In genomic region chr17:21125862-21126261, GRCh38 we compare ENCODE assay signal across 8 cellular contexts. TPM values are rescaled to one million over a fixed set of nuclear protein-coding genes. Genes with fewer than 3 reads are reported as not detected.
DNase-seq lines count a peak whose midpoint lies in the region; ATAC-seq and FAIRE-seq lines count a peak whose summit lies in the region.

No MANE protein-coding gene starts in this region.

- peaks cover 27% of the 10 kb centered on the region for H3K4me1 ChIP-seq in CD4-positive, alpha-beta memory T cell (ENCODE audit: insufficient read depth, low read length)
- peaks cover 3 to 4% of the 10 kb centered on the region in 2 donors for H3K4me1 ChIP-seq in neuronal stem cell (ENCODE audit: control insufficient read depth in 2 of 2, insufficient read depth in 1 of 2, low read depth in 1 of 2, low read length in 2 of 2)
- H3K4me1 ChIP-seq in small intestine (ENCODE audit: control insufficient read depth in 2 of 2, insufficient read depth in 1 of 2, low read depth in 1 of 2, low read length in 1 of 2) = peaks cover 0 to 4% of the 10 kb centered on the region in 2 donors

- no peak overlapping the region for H2BK120ac ChIP-seq in neuronal stem cell (ENCODE audit: low read depth, low read length)

- H3K4me3 Mint-ChIP-seq in CD4-positive, alpha-beta memory T cell = peak overlapping the region; percentile 91 to 98 (median 96)

- H3K79me1 ChIP-seq in neuronal stem cell (ENCODE audit: low read depth, low read length) = peaks cover 4% of the 10 kb centered on the region

- H3K4ac ChIP-seq in neuronal stem cell (ENCODE audit: low read length) = no peak overlapping the region

- H4K8ac ChIP-seq in neuronal stem cell (ENCODE audit: low read depth, low read length) = no peak overlapping the region

- no peak overlapping the region for H4K91ac ChIP-seq in neuronal stem cell (ENCODE audit: low read depth, low read length, poor library complexity)

- no peaks in the 10 kb centered on the region for H3K36me3 ChIP-seq in CD4-positive, alpha-beta memory T cell (ENCODE audit: insufficient read depth, low read length)
- no peaks in the 10 kb centered on the region for H3K36me3 ChIP-seq in neuronal stem cell (replicated peaks in 1 of 2; ENCODE audit: control insufficient read depth in 2 of 2, insufficient read depth in 2 of 2, low read length in 2 of 2)
- no peaks in the 10 kb centered on the region for H3K36me3 ChIP-seq in small intestine (ENCODE audit: control insufficient read depth in 2 of 2, insufficient read depth in 2 of 2, low read length in 2 of 2)

- H2AK5ac ChIP-seq in neuronal stem cell (ENCODE audit: low read depth, low read length) = no peak overlapping the region

- H2BK5ac ChIP-seq in neuronal stem cell (ENCODE audit: low read length) = no peak overlapping the region

- no peak overlapping the region for H3K9ac ChIP-seq in neuronal stem cell (ENCODE audit: low read depth, low read length, poor library complexity)

- H3K36me3 Mint-ChIP-seq in CD4-positive, alpha-beta memory T cell = peaks cover 0 to 9% of the 10 kb centered on the region in 2 donors

- peak overlapping the region; percentile 95 to 99 (median 97) for H3K27ac Mint-ChIP-seq in CD4-positive, alpha-beta memory T cell

- H3K9me3 Mint-ChIP-seq in CD4-positive, alpha-beta memory T cell = no peaks in the 10 kb centered on the region

- intact Hi-C loops in CD4-positive, alpha-beta memory T cell (cut with micrococcal nuclease) = loop anchor here (1.0 to 2.0 kb wide), 7 partner anchors 83 to 425 kb away; partner anchors contain the start of genes MAP2K3, TMEM11 and USP22

- WGBS in neuronal stem cell (ENCODE audit: extremely low coverage in 2 of 2, insufficient read length in 2 of 2, insufficient replicate concordance in 1 of 2), 2 donors = no CpG with 5 or more reads among the region's 6 CpGs
- WGBS in small intestine, 3 donors = 49 to 60% (median 53%) methylated on average over 6 of the region's 6 CpGs

- peak overlapping the region; percentile 97 for H2AFZ ChIP-seq in neuronal stem cell (ENCODE audit: low read length)

- no peak overlapping the region for H3K4me2 ChIP-seq in neuronal stem cell (ENCODE audit: insufficient read depth, low read length, poor library complexity, severe bottlenecking)

- H2BK12ac ChIP-seq in neuronal stem cell (ENCODE audit: low read length) = no peak overlapping the region

- H3K23ac ChIP-seq in neuronal stem cell (ENCODE audit: low read depth, low read length, poor library complexity) = no peak overlapping the region

- CTCF ChIA-PET in CD4-positive, alpha-beta memory T cell (lab: Charles Lee; ENCODE audit: partially characterized antibody) = interaction anchor here (1.3 to 1.7 kb wide), 2 partner anchors 8 to 82 kb away, joined by 3 to 5 read pairs; no protein-coding TSS in a partner anchor

- H3K14ac ChIP-seq in neuronal stem cell (ENCODE audit: low read length) = no peak overlapping the region

- POLR2A ChIA-PET in CD4-positive, alpha-beta memory T cell (lab: Charles Lee; ENCODE audit: partially characterized antibody) = interaction anchor here (1.1 to 3.4 kb wide), 4 partner anchors 83 to 161 kb away, joined by 3 to 17 read pairs (median 12); partner anchors contain the start of genes TMEM11 and USP22

- H3K27ac ChIP-seq in CD4-positive, alpha-beta memory T cell (ENCODE audit: low read depth, low read length) = peak overlapping the region; percentile 85
- no peak overlapping the region for H3K27ac ChIP-seq in neuronal stem cell (replicated peaks; ENCODE audit: low read length)
- H3K27ac ChIP-seq in small intestine (ENCODE audit: low read depth in 1 of 2, low read length in 1 of 2) = no peak overlapping the region

- ATAC-seq in HG02571 (IDR thresholded peaks at IDR 0.05; ENCODE audit: unreplicated experiment) (no peak), GM21390 (IDR thresholded peaks at IDR 0.05; ENCODE audit: unreplicated experiment) (no peak)

- H2BK15ac ChIP-seq in neuronal stem cell (ENCODE audit: low read length) = no peak overlapping the region

- H3K4me1 Mint-ChIP-seq in CD4-positive, alpha-beta memory T cell = peaks cover 20 to 42% (median 31%) of the 10 kb centered on the region in 4 donors

- peak; percentile 70 to 90 (median 79) for DNase-seq in CD4-positive, alpha-beta memory T cell
- DNase-seq in NOMO-1 treated with dmso at 0.1 percent for 144 hours (lab: John Stamatoyannopoulos, UW; ENCODE audit: unreplicated experiment) (peak; percentile 36), neuronal stem cell (ENCODE audit: low spot score) (no peak), small intestine (no peak), iPS-NIHi7 (ENCODE audit: extremely low spot score) (no peak)
- DNase-seq in activated gamma-delta T cell treated with anti-CD3 and anti-CD28 coated beads, Interleukin-2, amount 50 U/mL, for 16 hours (ENCODE audit: low read depth) = peak; percentile 26

- H3K27me3 Mint-ChIP-seq in CD4-positive, alpha-beta memory T cell = no peaks in the 10 kb centered on the region

- H3K18ac ChIP-seq in neuronal stem cell (ENCODE audit: low read length) = no peak overlapping the region

- H3K27me3 ChIP-seq in CD4-positive, alpha-beta memory T cell (ENCODE audit: insufficient read depth, low read length) = no peaks in the 10 kb centered on the region
- H3K27me3 ChIP-seq in neuronal stem cell (ENCODE audit: control insufficient read depth in 3 of 3, insufficient read depth in 3 of 3, low read depth in 1 of 3, low read length in 3 of 3) (no peaks in the 10 kb centered on the region), small intestine (ENCODE audit: control insufficient read depth in 2 of 2, insufficient read depth in 2 of 2, low read length in 2 of 2) (peaks cover 0 to 3% of the 10 kb centered on the region in 2 donors)

- H3K4me3 ChIP-seq in CD4-positive, alpha-beta memory T cell (ENCODE audit: low read length in 2 of 2) = peak overlapping the region; percentile 31 to 97
- peak overlapping the region in 1 of 2 donors; percentile 90 for H3K4me3 ChIP-seq in neuronal stem cell (ENCODE audit: low read length in 2 of 2)
- no peak overlapping the region for H3K4me3 ChIP-seq in small intestine (ENCODE audit: low read depth in 1 of 2, low read length in 2 of 2)

- FAIRE-seq in small intestine (lab: Jason Lieb, UNC) = no peak

- no peaks in the 10 kb centered on the region for H3K9me3 ChIP-seq in CD4-positive, alpha-beta memory T cell (ENCODE audit: control insufficient read depth in 1 of 2, low read length in 2 of 2)
- no peaks in the 10 kb centered on the region for H3K9me3 ChIP-seq in neuronal stem cell (replicated peaks in 1 of 2; ENCODE audit: control insufficient read depth in 2 of 2, insufficient read depth in 1 of 2, low read depth in 1 of 2, low read length in 2 of 2)
- H3K9me3 ChIP-seq in small intestine (ENCODE audit: control insufficient read depth, low read depth) = no peaks in the 10 kb centered on the region

RNA-seq across cellular contexts. Expression of gene DHRS7B, which starts 0.9 kb away (rescaled TPM):
- total RNA-seq in CD4-positive, alpha-beta memory T cell = 1 to 10 TPM; 8.2 to 9.5 TPM
- 10 to 100 TPM; 10.0 to 10.5 TPM for polyA plus RNA-seq in CD4-positive, alpha-beta memory T cell
- polyA plus RNA-seq in neuronal stem cell (2013, experiment 1 of 2) = 23.9 TPM
- polyA plus RNA-seq in neuronal stem cell (2013, experiment 2 of 2) = 26.1 TPM
- 10 to 100 TPM; 23.5 to 33.7 (median 27.3) TPM for polyA plus RNA-seq in small intestine

Comparison
In these comparisons a context has a peak if more than half of its experiments do, and no peak if none do; other contexts are left out.
1. DNase-seq: peak in CD4-positive, alpha-beta memory T cell (5 of 5), NOMO-1 treated with dmso at 0.1 percent for 144 hours (single experiment) and activated gamma-delta T cell treated with anti-CD3 and anti-CD28 coated beads, Interleukin-2, amount 50 U/mL, for 16 hours (single experiment); none in neuronal stem cell (single experiment), small intestine (single experiment) and iPS-NIHi7 (single experiment).
2. H3K4me3 ChIP-seq: peak in CD4-positive, alpha-beta memory T cell (2 of 2); none in small intestine (0 of 2).